Comparison of ENCODE assay signal across 8 cellular contexts in the genomic region with DNA sequence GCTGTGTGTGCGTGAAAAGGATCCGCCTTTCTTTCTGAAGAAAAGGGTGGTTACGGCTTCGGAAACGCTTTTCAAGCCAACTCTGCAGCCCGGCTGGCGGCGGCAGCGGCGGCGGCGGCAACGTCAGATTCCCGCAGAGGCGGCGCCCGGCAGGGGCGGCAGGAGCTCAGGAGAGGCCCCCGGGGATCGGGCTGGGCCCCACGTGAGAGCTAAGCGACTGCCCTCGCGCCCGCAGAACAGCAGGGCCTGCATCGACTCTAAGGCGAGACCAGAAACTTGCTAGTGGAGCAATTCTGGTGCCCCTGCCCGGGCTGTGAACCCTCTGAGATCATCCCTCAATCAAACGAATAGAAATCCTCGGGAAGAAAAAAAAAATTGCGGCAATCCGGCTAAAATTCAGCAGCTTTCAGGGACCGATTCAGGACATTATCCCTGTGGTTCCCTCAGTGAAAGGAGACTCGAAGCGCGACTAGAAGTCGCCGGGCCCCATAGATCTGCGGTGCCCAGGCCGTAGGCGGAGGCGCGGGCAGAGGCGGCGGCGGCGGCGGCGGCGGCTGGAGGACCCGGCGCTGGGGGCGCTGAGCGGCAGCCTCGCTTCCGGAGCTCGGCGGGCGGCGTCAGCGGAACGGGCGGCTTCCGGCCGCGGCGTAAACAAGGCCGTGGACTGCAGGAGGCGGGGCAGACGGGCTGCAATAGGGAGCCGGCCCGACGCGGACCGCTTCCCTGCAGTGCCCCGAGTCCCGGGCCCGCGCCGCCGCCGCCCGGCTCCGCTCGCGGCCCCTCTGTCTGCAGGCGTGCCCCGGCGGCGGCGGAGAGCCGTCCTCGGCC. TPM values are rescaled to one million over a fixed set of nuclear protein-coding genes. Genes with fewer than 3 reads are reported as not detected.
DNase-seq lines count a peak whose midpoint lies in the region; ATAC-seq and TF ChIP-seq lines count a peak whose summit lies in the region.

A gene with protein sequence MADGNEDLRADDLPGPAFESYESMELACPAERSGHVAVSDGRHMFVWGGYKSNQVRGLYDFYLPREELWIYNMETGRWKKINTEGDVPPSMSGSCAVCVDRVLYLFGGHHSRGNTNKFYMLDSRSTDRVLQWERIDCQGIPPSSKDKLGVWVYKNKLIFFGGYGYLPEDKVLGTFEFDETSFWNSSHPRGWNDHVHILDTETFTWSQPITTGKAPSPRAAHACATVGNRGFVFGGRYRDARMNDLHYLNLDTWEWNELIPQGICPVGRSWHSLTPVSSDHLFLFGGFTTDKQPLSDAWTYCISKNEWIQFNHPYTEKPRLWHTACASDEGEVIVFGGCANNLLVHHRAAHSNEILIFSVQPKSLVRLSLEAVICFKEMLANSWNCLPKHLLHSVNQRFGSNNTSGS (plus strand): TSS at position 681 of the 828 bp plus-strand sequence. CDS start 316 bp downstream, outside the sequence.

- H2AFZ ChIP-seq in HCT116 (ENCODE audit: low read depth, low read length, poor library complexity, severe bottlenecking), result peak within 1 kb of the TSS; percentile 95
- peak within 1 kb of the TSS; percentile 58 for H2AFZ ChIP-seq in MM.1S (ENCODE audit: low read length)

- RAD21 ChIA-PET in HCT116 (lab: Charles Lee; ENCODE audit: low non-redundant PET in 1 of 2, low total read pairs in 2 of 2, uncharacterized antibody in 2 of 2, unreplicated experiment in 2 of 2), result interaction anchor here (0.6 to 1.4 kb wide), 5 partner anchors 61 to 180 kb away, joined by 3 to 5 read pairs (median 3); no protein-coding TSS in a partner anchor

- POLR2A ChIA-PET in HCT116 (lab: Charles Lee), result interaction anchor here (0.6 to 2.1 kb wide), 9 partner anchors 13 to 134 kb away, joined by 3 to 8 read pairs (median 3); a partner anchor contains a TSS

- peak within 1 kb of the TSS; percentile 96 for H3K9ac ChIP-seq in HCT116 (ENCODE audit: low read length)
- peak within 1 kb of the TSS; percentile 94 for H3K9ac ChIP-seq in MM.1S (ENCODE audit: low read length)

- peak; percentile 90 for ATAC-seq in HCT116

- CTCF ChIA-PET in HCT116 (lab: Charles Lee), result interaction anchor here (1.3 to 1.4 kb wide), 3 partner anchors 8 to 134 kb away, joined by 3 to 9 read pairs (median 3); no protein-coding TSS in a partner anchor

- TF ChIP-seq POLR2A in HCT116 (IDR thresholded peaks at IDR 0.05; ENCODE audit: borderline replicate concordance, extremely low read depth, insufficient read depth, insufficient read length), result peak; percentile 54

- peak; percentile 66 for DNase-seq in GM04504 (ENCODE audit: low read depth)
- DNase-seq in HCT116 (ENCODE audit: low read depth, low spot score), result peak; percentile 59
- DNase-seq in MM.1S, result peak; percentile 84
- DNase-seq in SJCRH30, result peak; percentile 84
- peak; percentile 82 for DNase-seq in activated gamma-delta T cell treated with anti-CD3 and anti-CD28 coated beads, Interleukin-2, amount 50 U/mL, for 16 hours (ENCODE audit: low read depth)
- DNase-seq in foreskin melanocyte, result peak; percentile 71

- TSS peak; percentile 81 for BruUV-seq in HCT116 (replicated peaks; lab: Mats Ljungman, UMichigan)

- TF ChIP-seq CTCF in HCT116 (IDR thresholded peaks at IDR 0.05 in 2 of 3, conservative IDR thresholded peaks at IDR 0.05 in 1 of 3; ENCODE audit: borderline replicate concordance in 1 of 3, insufficient read depth in 1 of 3, low read depth in 2 of 3, low read length in 2 of 3), result peak in 2 of 3 experiments; percentile 6 to 51; a peak in 3 of 6 replicates
- TF ChIP-seq CTCF in MM.1S (IDR thresholded peaks at IDR 0.05; ENCODE audit: low read length), result no peak; the same call in 1 of the 2 replicates
- TF ChIP-seq CTCF in neutrophil (IDR thresholded peaks at IDR 0.05), result peak; percentile 59
- no peak for TF ChIP-seq CTCF in subcutaneous adipose tissue (IDR thresholded peaks at IDR 0.05; ENCODE audit: low read depth)

- H4K20me1 ChIP-seq in HCT116 (ENCODE audit: insufficient read depth) (no peaks in the 10 kb centered on the region), MM.1S (ENCODE audit: insufficient read depth, low read length) (no peaks in the 10 kb centered on the region)

- peaks cover 13 to 32% of the 10 kb centered on the region in 2 experiments for H3K4me1 ChIP-seq in HCT116 (ENCODE audit: control insufficient read depth in 1 of 2, insufficient read depth in 2 of 2, low read length in 2 of 2)
- H3K4me1 ChIP-seq in MM.1S (ENCODE audit: low read length), result 0 out of 2 replicates have a peak, but pooled peaks cover 3% of the 10 kb centered on the region
- peaks cover 3% of the 10 kb centered on the region; the same call in 1 of the 2 replicates for H3K4me1 ChIP-seq in SJCRH30
- peaks cover 16 to 18% of the 10 kb centered on the region in 2 experiments for H3K4me1 ChIP-seq in neutrophil (ENCODE audit: control insufficient read depth in 1 of 2, insufficient read depth in 1 of 2, low read depth in 1 of 2, low read length in 1 of 2)

- H3K9me3 ChIP-seq in HCT116 (ENCODE audit: control insufficient read depth in 1 of 2, insufficient read depth in 1 of 2, low read depth in 1 of 2, low read length in 2 of 2) (no peaks in the 10 kb centered on the region), MM.1S (replicated peaks; ENCODE audit: insufficient read depth, low read length) (no peaks in the 10 kb centered on the region), SJCRH30 (replicated peaks) (no peaks in the 10 kb centered on the region), neutrophil (no peaks in the 10 kb centered on the region)

- H3K79me2 ChIP-seq in HCT116 (ENCODE audit: insufficient read depth, low read length) (peaks cover 17% of the 10 kb centered on the region; the same call in 1 of the 2 replicates), MM.1S (ENCODE audit: low read length) (peaks cover 20% of the 10 kb centered on the region)

- H3K9me2 ChIP-seq in HCT116 (ENCODE audit: insufficient read depth), result no peaks in the 10 kb centered on the region
- no peaks in the 10 kb centered on the region for H3K9me2 ChIP-seq in MM.1S (replicated peaks; ENCODE audit: insufficient read depth, low read length)

- intact Hi-C loops in HCT116 (cut with micrococcal nuclease), result loop anchor here (1.0 to 5.0 kb wide), 2 partner anchors 80 to 133 kb away; a partner anchor contains a TSS

- H3K4me2 ChIP-seq in HCT116 (ENCODE audit: low read length), result peak within 1 kb of the TSS; percentile 97
- H3K4me2 ChIP-seq in MM.1S (ENCODE audit: low read depth, low read length), result peak within 1 kb of the TSS; percentile 74

- H3K27ac ChIP-seq in HCT116 (ENCODE audit: low read depth, low read length) (peak within 1 kb of the TSS; percentile 95), MM.1S (ENCODE audit: low read length) (peak within 1 kb of the TSS; percentile 93), SJCRH30 (peak within 1 kb of the TSS; percentile 82), neutrophil (peak within 1 kb of the TSS; percentile 98)

- H3K36me3 ChIP-seq in HCT116 (ENCODE audit: control insufficient read depth in 1 of 2, insufficient read depth in 2 of 2, low read length in 2 of 2), result no peaks in the 10 kb centered on the region
- H3K36me3 ChIP-seq in MM.1S (replicated peaks; ENCODE audit: insufficient read depth, low read length), result no peaks in the 10 kb centered on the region
- H3K36me3 ChIP-seq in SJCRH30, result 0 out of 2 replicates have a peak, but pooled peaks cover 2% of the 10 kb centered on the region
- H3K36me3 ChIP-seq in neutrophil, result no peaks in the 10 kb centered on the region

- H3K4me3 ChIP-seq in HCT116 (replicated peaks in 1 of 2; ENCODE audit: low read depth in 1 of 2, low read length in 2 of 2), result peak within 1 kb of the TSS; percentile 74 to 99
- H3K4me3 ChIP-seq in MM.1S (ENCODE audit: low read length), result peak within 1 kb of the TSS; percentile 96
- H3K4me3 ChIP-seq in SJCRH30, result peak within 1 kb of the TSS; percentile 86
- peak within 1 kb of the TSS; percentile 78 to 88 for H3K4me3 ChIP-seq in neutrophil (ENCODE audit: low read depth in 1 of 2, low read length in 1 of 2)

- H3K27me3 ChIP-seq in HCT116 (ENCODE audit: insufficient read depth, low read length) (no peaks in the 10 kb centered on the region), MM.1S (replicated peaks; ENCODE audit: insufficient read depth, low read length) (no peaks in the 10 kb centered on the region), SJCRH30 (no peaks in the 10 kb centered on the region), neutrophil (no peaks in the 10 kb centered on the region)

- TF ChIP-seq RAD21 in HCT116 (IDR thresholded peaks at IDR 0.05; ENCODE audit: low read depth), result no peak

- H3F3A ChIP-seq in MM.1S (ENCODE audit: insufficient read depth, low read length), result peaks cover 11% of the 10 kb centered on the region; the same call in 1 of the 2 replicates

TF ChIP-seq in HCT116, 20 proteins besides CTCF, POLR2A, EP300 and RAD21 (continues in another document):
- TF ChIP-seq EGR1 (IDR thresholded peaks at IDR 0.05; ENCODE audit: low read depth), result peak; percentile 22; the same call in 1 of the 2 replicates
- TF ChIP-seq, protein P1, sequence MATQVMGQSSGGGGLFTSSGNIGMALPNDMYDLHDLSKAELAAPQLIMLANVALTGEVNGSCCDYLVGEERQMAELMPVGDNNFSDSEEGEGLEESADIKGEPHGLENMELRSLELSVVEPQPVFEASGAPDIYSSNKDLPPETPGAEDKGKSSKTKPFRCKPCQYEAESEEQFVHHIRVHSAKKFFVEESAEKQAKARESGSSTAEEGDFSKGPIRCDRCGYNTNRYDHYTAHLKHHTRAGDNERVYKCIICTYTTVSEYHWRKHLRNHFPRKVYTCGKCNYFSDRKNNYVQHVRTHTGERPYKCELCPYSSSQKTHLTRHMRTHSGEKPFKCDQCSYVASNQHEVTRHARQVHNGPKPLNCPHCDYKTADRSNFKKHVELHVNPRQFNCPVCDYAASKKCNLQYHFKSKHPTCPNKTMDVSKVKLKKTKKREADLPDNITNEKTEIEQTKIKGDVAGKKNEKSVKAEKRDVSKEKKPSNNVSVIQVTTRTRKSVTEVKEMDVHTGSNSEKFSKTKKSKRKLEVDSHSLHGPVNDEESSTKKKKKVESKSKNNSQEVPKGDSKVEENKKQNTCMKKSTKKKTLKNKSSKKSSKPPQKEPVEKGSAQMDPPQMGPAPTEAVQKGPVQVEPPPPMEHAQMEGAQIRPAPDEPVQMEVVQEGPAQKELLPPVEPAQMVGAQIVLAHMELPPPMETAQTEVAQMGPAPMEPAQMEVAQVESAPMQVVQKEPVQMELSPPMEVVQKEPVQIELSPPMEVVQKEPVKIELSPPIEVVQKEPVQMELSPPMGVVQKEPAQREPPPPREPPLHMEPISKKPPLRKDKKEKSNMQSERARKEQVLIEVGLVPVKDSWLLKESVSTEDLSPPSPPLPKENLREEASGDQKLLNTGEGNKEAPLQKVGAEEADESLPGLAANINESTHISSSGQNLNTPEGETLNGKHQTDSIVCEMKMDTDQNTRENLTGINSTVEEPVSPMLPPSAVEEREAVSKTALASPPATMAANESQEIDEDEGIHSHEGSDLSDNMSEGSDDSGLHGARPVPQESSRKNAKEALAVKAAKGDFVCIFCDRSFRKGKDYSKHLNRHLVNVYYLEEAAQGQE (IDR thresholded peaks at IDR 0.05; ENCODE audit: low read depth), result no peak
- TF ChIP-seq EZH2phosphoT487 (IDR thresholded peaks at IDR 0.05; ENCODE audit: borderline replicate concordance), result no peak
- peak; percentile 28 for TF ChIP-seq SP1 (IDR thresholded peaks at IDR 0.05; ENCODE audit: low read depth)

RNA-seq across cellular contexts. Expression of the gene that starts here (rescaled TPM):
- total RNA-seq in HCT116 (2021; ENCODE audit: unreplicated experiment) (26.4 TPM), subcutaneous adipose tissue (100 to 1,000 TPM in 1 of 4 donors, 10 to 100 TPM in 3; 75.8 to 104 (median 83.6) TPM)
- 21.2 and 21.6 TPM in 2 replicates for polyA plus RNA-seq in HCT116 (2012)
- total RNA-seq in SJCRH30 (2014; rRNA removed; shearing (Covaris generic)), result 44.3 and 45.8 TPM in 2 replicates

Comparison
In these comparisons a context has a peak if more than half of its experiments do, and no peak if none do; other contexts are left out.
1. Peak in every context shown above with its lines: DNase-seq, ATAC-seq, H3K4me3 ChIP-seq and H3K27ac ChIP-seq.
2. CTCF ChIP-seq: peak in HCT116 (2 of 3) and neutrophil (single experiment); none in MM.1S (single experiment) and subcutaneous adipose tissue (single experiment).